Comparison of ENCODE assay signal across 2 cellular contexts in the genomic region with DNA sequence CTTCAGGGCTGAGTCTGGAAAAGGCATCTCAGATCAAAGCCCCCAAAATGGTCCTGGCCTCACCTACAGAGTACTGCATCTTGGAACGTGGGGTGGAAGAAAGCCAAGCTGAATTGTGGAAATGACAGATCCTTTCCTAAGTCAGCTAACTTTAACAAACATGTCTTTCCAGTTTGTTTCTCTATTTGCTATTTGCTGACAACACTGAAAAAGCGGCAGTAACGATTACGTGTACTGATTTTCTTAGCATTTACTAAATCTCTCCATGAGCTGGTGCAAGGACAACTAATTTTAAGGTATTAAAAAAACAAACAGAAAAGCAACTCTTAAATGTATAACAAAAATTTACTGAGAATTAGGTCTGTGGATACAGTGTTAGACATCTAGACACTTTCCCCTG.
TF ChIP-seq lines count a peak whose summit lies in the region.

No MANE protein-coding gene starts in this region.

TF ChIP-seq in H1, 55 proteins besides CTCF, POLR2A, EP300 and RAD21:
- no peak for TF ChIP-seq SP4 (IDR thresholded peaks at IDR 0.05; ENCODE audit: low read length)
- TF ChIP-seq MAFK (IDR thresholded peaks at IDR 0.05; ENCODE audit: low read depth, low read length), result no peak
- TF ChIP-seq, protein P1, sequence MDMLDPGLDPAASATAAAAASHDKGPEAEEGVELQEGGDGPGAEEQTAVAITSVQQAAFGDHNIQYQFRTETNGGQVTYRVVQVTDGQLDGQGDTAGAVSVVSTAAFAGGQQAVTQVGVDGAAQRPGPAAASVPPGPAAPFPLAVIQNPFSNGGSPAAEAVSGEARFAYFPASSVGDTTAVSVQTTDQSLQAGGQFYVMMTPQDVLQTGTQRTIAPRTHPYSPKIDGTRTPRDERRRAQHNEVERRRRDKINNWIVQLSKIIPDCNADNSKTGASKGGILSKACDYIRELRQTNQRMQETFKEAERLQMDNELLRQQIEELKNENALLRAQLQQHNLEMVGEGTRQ (IDR thresholded peaks at IDR 0.05; ENCODE audit: low read length), result no peak
- TF ChIP-seq TAF7 (optimal IDR thresholded peaks at IDR 0.05; ENCODE audit: borderline replicate concordance, low read depth, low read length), result no peak

TF ChIP-seq in HEK293T, 16 proteins besides CTCF, POLR2A, EP300 and RAD21:
- TF ChIP-seq CTBP1 (IDR thresholded peaks at IDR 0.05; ENCODE audit: borderline replicate concordance) (no peak), L3MBTL2 (conservative IDR thresholded peaks at IDR 0.05) (no peak), BHLHE40 (IDR thresholded peaks at IDR 0.05; ENCODE audit: borderline replicate concordance) (no peak), LEF1 (IDR thresholded peaks at IDR 0.05; ENCODE audit: borderline replicate concordance) (no peak), SUZ12 (IDR thresholded peaks at IDR 0.05) (no peak), ARNT (IDR thresholded peaks at IDR 0.05) (no peak), ZNF384 (IDR thresholded peaks at IDR 0.05) (no peak), FOXM1 (IDR thresholded peaks at IDR 0.05; ENCODE audit: borderline replicate concordance) (no peak), NFRKB (IDR thresholded peaks at IDR 0.05) (no peak)
